26 cellular contexts compared by ENCODE assay signal in genomic region chr12:117018276-117018675, GRCh38.
"Had no signal": no experiment of that assay in that cellular context is flagged by ENCODE, and none has a peak within 500 bp of the region (broad histone marks: within the 10 kb centered on the region; RNA-seq: fewer than 3 reads in every experiment).

No MANE protein-coding gene starts in this region.

- H3K9me3 ChIP-seq: colonic mucosa had no signal

- DNase-seq: activated CD4-positive, alpha-beta memory T cell treated with anti-CD3 and anti-CD28 coated beads for 36 hours; activated CD4-positive, alpha-beta T cell treated with anti-CD3 and anti-CD28 coated beads for 36 hours; activated CD4-positive, alpha-beta T cell treated with anti-CD3 and anti-CD28 coated beads, Interleukin-2, amount 10 ng/mL, durations not matched to agents 24 days and 14 days; activated CD4-positive, CD25-positive, alpha-beta regulatory T cell; activated CD4-positive, CD25-positive, alpha-beta regulatory T cell treated with anti-CD3 and anti-CD28 coated beads, Interleukin-2, amount 50 U/mL, for 72 hours; activated CD8-positive, alpha-beta memory T cell treated with anti-CD3 and anti-CD28 coated beads, Interleukin-2, amount 10 ng/mL, durations not matched to agents 7 days and 5 days; activated CD8-positive, alpha-beta memory T cell treated with anti-CD3 and anti-CD28 coated beads, Interleukin-2, amount 50 U/mL, for 4 hours; activated CD8-positive, alpha-beta T cell treated with anti-CD3 and anti-CD28 coated beads, Interleukin-2, amount 10 ng/mL, durations not matched to agents 7 days and 5 days; activated effector memory CD4-positive, alpha-beta T cell treated with anti-CD3 and anti-CD28 coated beads, Interleukin-2, amount 50 U/mL, for 16 hours; activated naive CD4-positive, alpha-beta T cell treated with anti-CD3 and anti-CD28 coated beads, Interleukin-2, amount 10 ng/mL, durations not matched to agents 7 days and 5 days; activated T-cell treated with anti-CD3 and anti-CD28 coated beads, Interleukin-2, amount 50 U/mL, for 1 hour; activated T-cell treated with anti-CD3 and anti-CD28 coated beads, Interleukin-2, amount 50 U/mL, for 48 hours; amniotic stem cell; anterior cingulate cortex; cerebellar nuclear complex; colonic mucosa; effector CD8-positive, alpha-beta T cell; foreskin fibroblast; T-helper 1 cell; T-helper 17 cell; T1000; WERI-Rb-1 had no signal

- H3K27me3 ChIP-seq: colonic mucosa had no signal

- H3K27ac Mint-ChIP-seq: activated CD4-positive, alpha-beta memory T cell treated with anti-CD3 and anti-CD28 coated beads for 36 hours; activated CD4-positive, alpha-beta T cell treated with anti-CD3 and anti-CD28 coated beads for 36 hours; activated CD4-positive, alpha-beta T cell treated with anti-CD3 and anti-CD28 coated beads, Interleukin-2, amount 10 ng/mL, durations not matched to agents 24 days and 14 days; activated CD8-positive, alpha-beta memory T cell treated with anti-CD3 and anti-CD28 coated beads, Interleukin-2, amount 10 ng/mL, durations not matched to agents 7 days and 5 days; activated CD8-positive, alpha-beta T cell treated with anti-CD3 and anti-CD28 coated beads, Interleukin-2, amount 10 ng/mL, durations not matched to agents 7 days and 5 days; activated T-helper 1 cell treated with anti-CD3 and anti-CD28 coated beads, Interleukin-12 subunit alpha, Interleukin-12 subunit beta, Interleukin-2, Interleukin-4 antibody, amounts not matched to agents 30 ng/mL and 10 ng/mL and 1 ng/mL, durations not matched to agents 14 hours and 24 hours and 36 hours; activated T-helper 2 cell treated with anti-CD3 and anti-CD28 coated beads, Interferon-gamma antibody, Interleukin-2, Interleukin-4, amounts not matched to agents 10 μg/mL and 5 μg/mL and 100 μg/mL, durations not matched to agents 14 hours and 24 hours and 36 hours; T-helper 17 cell; T-helper 2 cell treated with Interferon-gamma antibody and Interleukin-4, amounts not matched to agents 5 μg/mL and 100 μg/mL, for 36 hours had no signal

- H3K4me3 ChIP-seq: colonic mucosa had no signal

- H3K9me3 Mint-ChIP-seq: activated CD4-positive, alpha-beta T cell treated with anti-CD3 and anti-CD28 coated beads, Interleukin-2, amount 10 ng/mL, durations not matched to agents 24 days and 14 days had no signal

- H3K27ac ChIP-seq: colonic mucosa, WERI-Rb-1 had no signal

- H3K4me1 ChIP-seq: colonic mucosa had no signal

- H3K36me3 ChIP-seq: colonic mucosa had no signal

- H3K4me3 Mint-ChIP-seq: activated CD4-positive, alpha-beta memory T cell treated with anti-CD3 and anti-CD28 coated beads for 36 hours; activated CD4-positive, alpha-beta T cell treated with anti-CD3 and anti-CD28 coated beads for 36 hours; activated CD4-positive, alpha-beta T cell treated with anti-CD3 and anti-CD28 coated beads, Interleukin-2, amount 10 ng/mL, durations not matched to agents 24 days and 14 days; activated CD8-positive, alpha-beta memory T cell treated with anti-CD3 and anti-CD28 coated beads, Interleukin-2, amount 10 ng/mL, durations not matched to agents 7 days and 5 days; activated CD8-positive, alpha-beta T cell treated with anti-CD3 and anti-CD28 coated beads, Interleukin-2, amount 10 ng/mL, durations not matched to agents 7 days and 5 days; activated naive CD4-positive, alpha-beta T cell treated with anti-CD3 and anti-CD28 coated beads, Interleukin-2, amount 10 ng/mL, durations not matched to agents 7 days and 5 days; activated naive CD8-positive, alpha-beta T cell; activated T-helper 1 cell treated with anti-CD3 and anti-CD28 coated beads, Interleukin-12 subunit alpha, Interleukin-12 subunit beta, Interleukin-2, Interleukin-4 antibody, amounts not matched to agents 30 ng/mL and 10 ng/mL and 1 ng/mL, durations not matched to agents 14 hours and 24 hours and 36 hours; T-helper 17 cell; T-helper 2 cell treated with Interferon-gamma antibody and Interleukin-4, amounts not matched to agents 5 μg/mL and 100 μg/mL, for 36 hours had no signal

- H3K27me3 Mint-ChIP-seq: activated CD4-positive, alpha-beta memory T cell treated with anti-CD3 and anti-CD28 coated beads for 36 hours; activated CD4-positive, alpha-beta T cell treated with anti-CD3 and anti-CD28 coated beads for 36 hours; activated CD4-positive, alpha-beta T cell treated with anti-CD3 and anti-CD28 coated beads, Interleukin-2, amount 10 ng/mL, durations not matched to agents 24 days and 14 days; activated CD8-positive, alpha-beta memory T cell treated with anti-CD3 and anti-CD28 coated beads, Interleukin-2, amount 10 ng/mL, durations not matched to agents 7 days and 5 days; activated naive CD4-positive, alpha-beta T cell treated with anti-CD3 and anti-CD28 coated beads, Interleukin-2, amount 10 ng/mL, durations not matched to agents 7 days and 5 days; activated naive CD8-positive, alpha-beta T cell; T-helper 17 cell had no signal

- H3K4me1 Mint-ChIP-seq: activated CD4-positive, alpha-beta T cell treated with anti-CD3 and anti-CD28 coated beads for 36 hours; activated CD4-positive, alpha-beta T cell treated with anti-CD3 and anti-CD28 coated beads, Interleukin-2, amount 10 ng/mL, durations not matched to agents 24 days and 14 days; activated CD8-positive, alpha-beta memory T cell treated with anti-CD3 and anti-CD28 coated beads, Interleukin-2, amount 10 ng/mL, durations not matched to agents 7 days and 5 days; activated naive CD4-positive, alpha-beta T cell treated with anti-CD3 and anti-CD28 coated beads, Interleukin-2, amount 10 ng/mL, durations not matched to agents 7 days and 5 days; T-helper 17 cell had no signal
